ENCODE assay signal across 28 cellular contexts in genomic region chr13:33925563-33925962, GRCh38.
DNase-seq lines count a peak whose midpoint lies in the region; ATAC-seq, FAIRE-seq and TF ChIP-seq lines count a peak whose summit lies in the region.
"Had no signal": no experiment of that assay in that cellular context is flagged by ENCODE, and none has a peak within 500 bp of the region (broad histone marks: within the 10 kb centered on the region; RNA-seq: fewer than 3 reads in every experiment).

No MANE protein-coding gene starts in this region.

- TF ChIP-seq EP300 in HepG2 (IDR thresholded peaks at IDR 0.05; ENCODE audit: low read depth in 2 of 2, low read length in 2 of 2) (no peak), HepG2 (CRISPR knock-in tag; IDR thresholded peaks at IDR 0.05; ENCODE audit: borderline replicate concordance) (no peak), K562 (IDR thresholded peaks at IDR 0.05; ENCODE audit: low read length) (no peak)

- no peak overlapping the region for H3K4me3 ChIP-seq in HepG2 (replicated peaks in 1 of 3; ENCODE audit: insufficient read depth in 1 of 3, low read depth in 2 of 3, low read length in 3 of 3)
- H3K4me3 ChIP-seq in right lobe of liver, result no peak overlapping the region
- no peak overlapping the region for H3K4me3 ChIP-seq in K562
- H3K4me3 ChIP-seq in small intestine (ENCODE audit: low read depth in 1 of 2, low read length in 2 of 2), result no peak overlapping the region
- H3K4me3 ChIP-seq: BLaER1, GM12878 had no signal

- no peaks in the 10 kb centered on the region for H3K9me3 Mint-ChIP-seq in nephron progenitor cell
- H3K9me3 Mint-ChIP-seq: CD14-positive monocyte; CD4-positive, alpha-beta memory T cell; CD4-positive, CD25-positive, alpha-beta regulatory T cell; CD8-positive, alpha-beta memory T cell had no signal

- FAIRE-seq in HepG2 (lab: Jason Lieb, UNC) (no peak), K562 (lab: Jason Lieb, UNC) (no peak), frontal cortex (lab: Jason Lieb, UNC) (peak; percentile 66), small intestine (lab: Jason Lieb, UNC) (peak; percentile 95)
- FAIRE-seq: GM12878, GM12892, GM18507 had no signal

- H3K27ac ChIP-seq in HepG2 (ENCODE audit: extremely low read length, insufficient read depth, low read length) (no peak overlapping the region), right lobe of liver (no peak overlapping the region), K562 (ENCODE audit: extremely low read depth, low read depth, low read length) (no peak overlapping the region), small intestine (ENCODE audit: low read depth in 1 of 2, low read length in 1 of 2) (no peak overlapping the region)
- H3K27ac ChIP-seq: 22Rv1, BLaER1 had no signal

- DNase-seq in HepG2 (ENCODE audit: low spot score) (no peak), right lobe of liver (no peak), K562 (ENCODE audit: extremely low read depth in 1 of 4, low spot score in 3 of 4) (no peak), frontal cortex (ENCODE audit: low spot score in 2 of 2) (no peak), small intestine (no peak), nephron progenitor cell (no peak)
- DNase-seq in activated CD4-positive, alpha-beta T cell treated with anti-CD3 and anti-CD28 coated beads for 4 hours, result no peak
- DNase-seq: ACHN; BE2C; C1 segment of cervical spinal cord; CD4-positive, alpha-beta memory T cell; CD4-positive, CD25-positive, alpha-beta regulatory T cell; CD8-positive, alpha-beta memory T cell; COR-L47; DMS 273 treated with DMSO at 0.1 percent for 48 hours; DMS153; DMS53; DMS79; DND-41; EL; GDM1 had no signal

- H3K4me1 ChIP-seq in HepG2 (ENCODE audit: insufficient read depth, low read length) (no peaks in the 10 kb centered on the region), right lobe of liver (no peaks in the 10 kb centered on the region), K562 (replicated peaks in 1 of 2; ENCODE audit: control insufficient read depth in 2 of 2, insufficient read depth in 2 of 2, low read length in 2 of 2) (no peaks in the 10 kb centered on the region), small intestine (ENCODE audit: control insufficient read depth in 2 of 2, insufficient read depth in 1 of 2, low read depth in 1 of 2, low read length in 1 of 2) (no peaks in the 10 kb centered on the region)
- H3K4me1 ChIP-seq: BE2C, BLaER1 had no signal

- no peak overlapping the region for H3K4me2 ChIP-seq in HepG2 (ENCODE audit: low read depth, low read length)
- no peak overlapping the region for H3K4me2 ChIP-seq in K562 (ENCODE audit: insufficient read depth, low read length)
- H3K4me2 ChIP-seq: BLaER1 had no signal

- intact Hi-C loops in HepG2 (cut with micrococcal nuclease; ENCODE audit: unreplicated experiment), result no loop called here
- intact Hi-C loops in right lobe of liver (cut with DNase I), result no loop called here
- intact Hi-C loops in K562 (cut with micrococcal nuclease), result no loop called here

- no peak for TF ChIP-seq CTCF in HepG2 (CRISPR knock-in tag; IDR thresholded peaks at IDR 0.05)
- no peak for TF ChIP-seq CTCF in right lobe of liver (IDR thresholded peaks at IDR 0.05)
- no peak for TF ChIP-seq CTCF in K562 (IDR thresholded peaks at IDR 0.05 in 2 of 3, conservative IDR thresholded peaks at IDR 0.05 in 1 of 3; ENCODE audit: insufficient read depth in 2 of 3, low read depth in 1 of 3, low read length in 3 of 3)
- TF ChIP-seq CTCF in nephron progenitor cell (IDR thresholded peaks at IDR 0.05), result no peak

- CTCF ChIA-PET in HepG2 (lab: Yijun Ruan, JAX; ENCODE audit: low intra/inter-chr PET ratio, low total read pairs) (no interaction called here), K562 (lab: Yijun Ruan, JAX; ENCODE audit: low intra/inter-chr PET ratio) (no interaction called here)

- no peak overlapping the region for H3K9ac ChIP-seq in HepG2 (ENCODE audit: insufficient read depth, low read depth, low read length)
- no peak overlapping the region for H3K9ac ChIP-seq in K562 (ENCODE audit: insufficient read depth in 1 of 2, low read depth in 2 of 2, low read length in 2 of 2)
- H3K9ac ChIP-seq: BLaER1 had no signal

- POLR2A ChIA-PET in HepG2 (lab: Yijun Ruan, JAX) (no interaction called here), K562 (lab: Yijun Ruan, JAX) (no interaction called here)

- H3K79me2 ChIP-seq in HepG2 (ENCODE audit: insufficient read depth, low read length), result no peaks in the 10 kb centered on the region
- no peaks in the 10 kb centered on the region for H3K79me2 ChIP-seq in K562 (ENCODE audit: control insufficient read depth, insufficient read depth, low read length)

- TF ChIP-seq POLR2A in HepG2 (IDR thresholded peaks at IDR 0.05; ENCODE audit: insufficient read depth in 1 of 2, low read depth in 2 of 2, low read length in 2 of 2) (no peak), right lobe of liver (IDR thresholded peaks at IDR 0.05) (no peak), K562 (conservative IDR thresholded peaks at IDR 0.05) (no peak)

- ATAC-seq in HepG2, result no peak
- ATAC-seq in right lobe of liver, result no peak
- no peak for ATAC-seq in K562
- ATAC-seq in GM18907 (IDR thresholded peaks at IDR 0.05; ENCODE audit: unreplicated experiment), result no peak
- ATAC-seq: GM12878 had no signal

- 50% methylated on average over 1 of the region's 1 CpG for WGBS in HepG2 (ENCODE audit: low lambda C conversion rate)
- 50% methylated on average over 1 of the region's 1 CpG for WGBS in right lobe of liver (ENCODE audit: insufficient coverage, low coverage, low lambda C conversion rate, missing lambda C conversion rate)
- WGBS in K562 (ENCODE audit: insufficient coverage, low coverage, missing lambda C conversion rate), result 0% methylated on average over 1 of the region's 1 CpG
- WGBS in small intestine, 3 donors, result 58 to 87% (median 63%) methylated on average over 1 of the region's 1 CpG

- BruUV-seq in HepG2 (replicated peaks; lab: Mats Ljungman, UMichigan) (no TSS peak), K562 (replicated peaks; lab: Mats Ljungman, UMichigan) (no TSS peak)

- no peaks in the 10 kb centered on the region for H4K20me1 ChIP-seq in HepG2 (ENCODE audit: insufficient read depth, low read length)
- H4K20me1 ChIP-seq in K562 (replicated peaks; ENCODE audit: control insufficient read depth, insufficient read depth, low read length), result no peaks in the 10 kb centered on the region
- H4K20me1 ChIP-seq: BLaER1 had no signal

- in situ Hi-C loops in HepG2 (cut with HindIII; ENCODE audit: extremely low pct_ligation_motif_present, low pct_unique_long_range_greater_than_20kb) (loop anchor here (25.0 kb wide), 1 partner anchor 1237 kb away; no protein-coding TSS in a partner anchor), K562 (cut with MboI) (loop anchor here (25.0 kb wide), 1 partner anchor 1237 kb away; no protein-coding TSS in a partner anchor)

- H3K9me1 ChIP-seq in K562 (ENCODE audit: control insufficient read depth, insufficient read depth, low read length), result no peaks in the 10 kb centered on the region

- H3K36me3 Mint-ChIP-seq in nephron progenitor cell (ENCODE audit: low read depth), result no peaks in the 10 kb centered on the region
- H3K36me3 Mint-ChIP-seq: CD14-positive monocyte; CD4-positive, alpha-beta memory T cell; CD4-positive, CD25-positive, alpha-beta regulatory T cell; CD8-positive, alpha-beta memory T cell had no signal

- H3K9me3 ChIP-seq in HepG2 (ENCODE audit: low read length), result no peaks in the 10 kb centered on the region
- no peaks in the 10 kb centered on the region for H3K9me3 ChIP-seq in right lobe of liver
- H3K9me3 ChIP-seq in K562 (replicated peaks; ENCODE audit: control insufficient read depth, insufficient read depth, low read depth, low read length), result no peaks in the 10 kb centered on the region
- H3K9me3 ChIP-seq in small intestine (ENCODE audit: control insufficient read depth, low read depth), result no peaks in the 10 kb centered on the region
- H3K9me3 ChIP-seq: BE2C, BLaER1 had no signal

- no peaks in the 10 kb centered on the region for H3K27me3 Mint-ChIP-seq in nephron progenitor cell (ENCODE audit: low read depth, poor library complexity)
- H3K27me3 Mint-ChIP-seq: CD4-positive, alpha-beta memory T cell; CD4-positive, CD25-positive, alpha-beta regulatory T cell; CD8-positive, alpha-beta memory T cell had no signal

- no peak overlapping the region for H2AFZ ChIP-seq in HepG2 (ENCODE audit: low read length)
- no peak overlapping the region for H2AFZ ChIP-seq in K562 (ENCODE audit: low read depth, low read length)

- no peak for TF ChIP-seq RAD21 in HepG2 (CRISPR knock-in tag; IDR thresholded peaks at IDR 0.05)
- TF ChIP-seq RAD21 in K562 (CRISPR knock-in tag; conservative IDR thresholded peaks at IDR 0.05 in 1 of 2, IDR thresholded peaks at IDR 0.05 in 1 of 2), result no peak

- H3K36me3 ChIP-seq in HepG2 (replicated peaks in 1 of 2; ENCODE audit: control insufficient read depth in 1 of 2, insufficient read depth in 2 of 2, low read length in 2 of 2), result no peaks in the 10 kb centered on the region
- no peaks in the 10 kb centered on the region for H3K36me3 ChIP-seq in right lobe of liver
- H3K36me3 ChIP-seq in K562 (ENCODE audit: control insufficient read depth, insufficient read depth, low read length), result no peaks in the 10 kb centered on the region
- no peaks in the 10 kb centered on the region for H3K36me3 ChIP-seq in small intestine (ENCODE audit: control insufficient read depth in 2 of 2, insufficient read depth in 2 of 2, low read length in 2 of 2)
- H3K36me3 ChIP-seq: BE2C, BLaER1 had no signal

- no peak overlapping the region for H3K4me3 Mint-ChIP-seq in nephron progenitor cell
- H3K4me3 Mint-ChIP-seq: CD14-positive monocyte; CD4-positive, alpha-beta memory T cell; CD4-positive, CD25-positive, alpha-beta regulatory T cell; CD8-positive, alpha-beta memory T cell had no signal

- H3K4me1 Mint-ChIP-seq in nephron progenitor cell, result no peaks in the 10 kb centered on the region
- H3K4me1 Mint-ChIP-seq: CD14-positive monocyte; CD4-positive, alpha-beta memory T cell; CD4-positive, CD25-positive, alpha-beta regulatory T cell; CD8-positive, alpha-beta memory T cell had no signal

- H3K27me3 ChIP-seq in HepG2 (ENCODE audit: control insufficient read depth in 1 of 2, insufficient read depth in 2 of 2, low read length in 2 of 2) (no peaks in the 10 kb centered on the region), right lobe of liver (no peaks in the 10 kb centered on the region), K562 (ENCODE audit: control insufficient read depth in 2 of 2, insufficient read depth in 2 of 2, low read length in 2 of 2) (no peaks in the 10 kb centered on the region), small intestine (ENCODE audit: control insufficient read depth in 2 of 2, insufficient read depth in 2 of 2, low read length in 2 of 2) (no peaks in the 10 kb centered on the region)
- H3K27me3 ChIP-seq: BE2C, BLaER1 had no signal

- H3K27ac Mint-ChIP-seq in nephron progenitor cell, result no peak overlapping the region
- H3K27ac Mint-ChIP-seq: CD14-positive monocyte; CD4-positive, alpha-beta memory T cell; CD4-positive, CD25-positive, alpha-beta regulatory T cell; CD8-positive, alpha-beta memory T cell had no signal

TF ChIP-seq in K562, 482 proteins besides CTCF, POLR2A, EP300 and RAD21:
- TF ChIP-seq MAFK (IDR thresholded peaks at IDR 0.05; ENCODE audit: low read length), result 0 out of 2 replicates have a peak, but pooled peaks have one; percentile 34
- peak; percentile 58 for TF ChIP-seq MAFF (IDR thresholded peaks at IDR 0.05; ENCODE audit: low read length)
- peak; percentile 48; the same call in 1 of the 2 replicates for TF ChIP-seq ZNF316 (IDR thresholded peaks at IDR 0.05)
- TF ChIP-seq NUFIP1 (IDR thresholded peaks at IDR 0.05; ENCODE audit: partially characterized antibody), result no peak

Comparison
In these comparisons a context has a peak if more than half of its experiments do, and no peak if none do; other contexts are left out.
1. Of the 241 proteins assayed by ChIP-seq in both HepG2 and K562: peak only in HepG2: none; only in K562: none; in both: MAFF and MAFK; in neither: 239.